In genomic region chr12:94186461-94187237, GRCh38 we compare ENCODE assay signal across 10 cellular contexts. TPM values are rescaled to one million over a fixed set of nuclear protein-coding genes. Genes with fewer than 3 reads are reported as not detected.
DNase-seq lines count a peak whose midpoint lies in the region; ATAC-seq and TF ChIP-seq lines count a peak whose summit lies in the region.
"Had no signal": no experiment of that assay in that cellular context is flagged by ENCODE, and none has a peak within 500 bp of the region (broad histone marks: within the 10 kb centered on the region; RNA-seq: fewer than 3 reads in every experiment).

No MANE protein-coding gene starts in this region.

- no peak for TF ChIP-seq CTCF in kidney epithelial cell (IDR thresholded peaks at IDR 0.05; ENCODE audit: insufficient read depth, low read length, poor library complexity, severe bottlenecking)

- H3K9me3 Mint-ChIP-seq in immature natural killer cell, result no peaks in the 10 kb centered on the region
- H3K9me3 Mint-ChIP-seq: IgD-negative memory B cell had no signal

- peaks cover 7% of the 10 kb centered on the region for H3K27me3 ChIP-seq in kidney epithelial cell (ENCODE audit: control insufficient read depth, insufficient read depth, low read length)
- H3K27me3 ChIP-seq: gastroesophageal sphincter had no signal

- peaks cover 3 to 16% of the 10 kb centered on the region in 2 donors for H3K4me1 Mint-ChIP-seq in immature natural killer cell

- DNase-seq in NCI-H128 (lab: John Stamatoyannopoulos, UW; ENCODE audit: unreplicated experiment), result peak; percentile 32
- DNase-seq in caudate nucleus (lab: John Stamatoyannopoulos, UW), result peak in 59 of 61 donors; percentile 6 to 89 (median 68)
- DNase-seq in kidney epithelial cell (ENCODE audit: low read depth), result peak; percentile 18
- no peak for DNase-seq in immature natural killer cell

- peak overlapping the region; percentile 87 for H3K27ac ChIP-seq in caudate nucleus (ENCODE audit: low read depth, low read length)
- H3K27ac ChIP-seq in temporal lobe (ENCODE audit: low read depth, low read length), result peak overlapping the region; percentile 59
- H3K27ac ChIP-seq: gastroesophageal sphincter had no signal

- no peaks in the 10 kb centered on the region for H3K36me3 ChIP-seq in kidney epithelial cell (ENCODE audit: control insufficient read depth, insufficient read depth, low read length)
- H3K36me3 ChIP-seq: gastroesophageal sphincter had no signal

- H3K27me3 Mint-ChIP-seq in immature natural killer cell (ENCODE audit: low read depth in 3 of 3), result peaks cover 0 to 3% (median 1%) of the 10 kb centered on the region in 3 donors
- H3K27me3 Mint-ChIP-seq: IgD-negative memory B cell had no signal

- H3K4me3 ChIP-seq in kidney epithelial cell (ENCODE audit: low read depth, low read length), result peak overlapping the region; percentile 41

- peak overlapping the region in 1 of 6 donors; percentile 66 for H3K27ac Mint-ChIP-seq in immature natural killer cell
- H3K27ac Mint-ChIP-seq: IgD-negative memory B cell had no signal

- peaks cover 11 to 17% (median 12%) of the 10 kb centered on the region in 3 donors for H3K36me3 Mint-ChIP-seq in immature natural killer cell

- H3K4me3 Mint-ChIP-seq in immature natural killer cell, result no peak overlapping the region
- H3K4me3 Mint-ChIP-seq: IgD-negative memory B cell had no signal

- ATAC-seq in HG02763 (IDR thresholded peaks at IDR 0.05; ENCODE audit: unreplicated experiment) (no peak), GM18870 (IDR thresholded peaks at IDR 0.05; ENCODE audit: unreplicated experiment) (no peak), GM21447 (IDR thresholded peaks at IDR 0.05; ENCODE audit: unreplicated experiment) (no peak)
- ATAC-seq: gastroesophageal sphincter had no signal

RNA-seq across cellular contexts. Expression of gene PLXNC1, which starts 38.3 kb away (rescaled TPM):
- total RNA-seq in kidney epithelial cell, result 0.21 and 0.55 TPM in 2 replicates
- total RNA-seq in temporal lobe, result 74.3 TPM
- 1 to 10 TPM; 2.3 to 3.3 (median 2.5) TPM for polyA plus RNA-seq in immature natural killer cell

Comparison
In these comparisons a context has a peak if more than half of its experiments do, and no peak if none do; other contexts are left out.
1. DNase-seq: peak in NCI-H128 (single experiment), caudate nucleus (59 of 61) and kidney epithelial cell (single experiment); none in immature natural killer cell (0 of 3).
2. RNA of gene PLXNC1, which starts 38.3 kb away (total RNA-seq): 74.3 TPM in temporal lobe (single experiment); 0.21 to 0.55 TPM in kidney epithelial cell; every median in the first group is over 10 times any median in the second.